In the genomic region with DNA sequence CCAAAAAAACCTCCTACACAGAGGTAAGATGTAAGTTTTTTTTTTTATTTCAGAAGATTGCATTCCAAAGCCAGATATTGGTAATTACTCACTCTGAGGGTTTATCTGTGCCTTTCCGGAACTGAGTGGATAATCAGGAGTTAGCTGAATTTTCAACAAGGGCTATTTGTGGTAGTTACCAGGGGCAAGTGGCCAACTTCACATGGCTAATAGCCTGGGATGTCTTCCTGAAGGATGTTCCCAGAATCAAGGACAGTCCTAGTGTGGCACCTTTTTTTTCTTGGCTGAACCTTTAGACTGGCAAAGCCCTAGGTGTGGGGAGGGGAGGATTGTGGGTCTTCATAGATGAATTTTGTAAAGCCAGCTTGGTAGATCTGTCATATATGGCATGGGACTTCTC, we compare ENCODE assay signal across 18 cellular contexts. TPM values are rescaled to one million over a fixed set of nuclear protein-coding genes. Genes with fewer than 3 reads are reported as not detected.
DNase-seq lines count a peak whose midpoint lies in the region; ATAC-seq, FAIRE-seq and TF ChIP-seq lines count a peak whose summit lies in the region.
"Had no signal": no experiment of that assay in that cellular context is flagged by ENCODE, and none has a peak within 500 bp of the region (broad histone marks: within the 10 kb centered on the region; RNA-seq: fewer than 3 reads in every experiment).

No MANE protein-coding gene starts in this region.

- H3K9me3 ChIP-seq in SK-N-SH: no peaks in the 10 kb centered on the region
- no peaks in the 10 kb centered on the region for H3K9me3 ChIP-seq in HepG2 (ENCODE audit: low read length)
- no peaks in the 10 kb centered on the region for H3K9me3 ChIP-seq in right lobe of liver
- no peaks in the 10 kb centered on the region for H3K9me3 ChIP-seq in endodermal cell (ENCODE audit: control insufficient read depth, low read length)
- H3K9me3 ChIP-seq: BLaER1, SJSA1, tibial artery had no signal

- peaks cover 98% of the 10 kb centered on the region for H3K79me2 ChIP-seq in SK-N-SH (ENCODE audit: insufficient read depth)
- peaks cover 97% of the 10 kb centered on the region for H3K79me2 ChIP-seq in HepG2 (ENCODE audit: insufficient read depth, low read length)

- H3K4me3 Mint-ChIP-seq in endodermal cell: no peak overlapping the region

- BruUV-seq in HepG2 (replicated peaks; lab: Mats Ljungman, UMichigan): no TSS peak

- no peaks in the 10 kb centered on the region for H3F3A ChIP-seq in SK-N-SH (replicated peaks; ENCODE audit: insufficient read depth)

- intact Hi-C loops in HepG2 (cut with micrococcal nuclease; ENCODE audit: unreplicated experiment): no loop called here
- intact Hi-C loops in right lobe of liver (cut with DNase I): no loop called here

- TF ChIP-seq EP300 in SK-N-SH (IDR thresholded peaks at IDR 0.05; ENCODE audit: borderline replicate concordance in 1 of 2, low read depth in 1 of 2, low read length in 1 of 2) (no peak), HepG2 (IDR thresholded peaks at IDR 0.05; ENCODE audit: low read depth in 2 of 2, low read length in 2 of 2) (no peak), HepG2 (CRISPR knock-in tag; IDR thresholded peaks at IDR 0.05; ENCODE audit: borderline replicate concordance) (no peak)

- TF ChIP-seq POLR2A in HepG2 (IDR thresholded peaks at IDR 0.05; ENCODE audit: insufficient read depth in 1 of 2, low read depth in 2 of 2, low read length in 2 of 2) (no peak), right lobe of liver (IDR thresholded peaks at IDR 0.05) (no peak)

- no peak for TF ChIP-seq CTCF in SK-N-SH (IDR thresholded peaks at IDR 0.05)
- no peak for TF ChIP-seq CTCF in HepG2 (CRISPR knock-in tag; IDR thresholded peaks at IDR 0.05)
- no peak for TF ChIP-seq CTCF in right lobe of liver (IDR thresholded peaks at IDR 0.05)
- no peak for TF ChIP-seq CTCF in endodermal cell (conservative IDR thresholded peaks at IDR 0.05)

- H2AFZ ChIP-seq in SK-N-SH (ENCODE audit: low read depth) (no peak overlapping the region), HepG2 (ENCODE audit: low read length) (no peak overlapping the region)
- H2AFZ ChIP-seq: hepatocyte had no signal

- no peaks in the 10 kb centered on the region for H3K27me3 ChIP-seq in SK-N-SH (ENCODE audit: insufficient read depth)
- H3K27me3 ChIP-seq in HepG2 (ENCODE audit: control insufficient read depth in 1 of 2, insufficient read depth in 2 of 2, low read length in 2 of 2): no peaks in the 10 kb centered on the region; a peak in 1 of 5 replicates
- H3K27me3 ChIP-seq in right lobe of liver: no peaks in the 10 kb centered on the region
- no peaks in the 10 kb centered on the region for H3K27me3 ChIP-seq in endodermal cell (ENCODE audit: control insufficient read depth, insufficient read depth, low read length, poor library complexity, severe bottlenecking)
- H3K27me3 ChIP-seq: BLaER1, cardiac muscle cell, hepatocyte, SJSA1, tibial artery had no signal

- POLR2A ChIA-PET in SK-N-SH (lab: Yijun Ruan, JAX) (interaction anchor here (0.7 kb wide), 1 partner anchor 79 kb away, joined by 3 read pairs; no protein-coding TSS in a partner anchor), HepG2 (lab: Yijun Ruan, JAX) (no interaction called here)

- H4K20me1 ChIP-seq in SK-N-SH (ENCODE audit: insufficient read depth) (peaks cover 98% of the 10 kb centered on the region), HepG2 (ENCODE audit: insufficient read depth, low read length) (peaks cover 88% of the 10 kb centered on the region)

- no peaks in the 10 kb centered on the region for H3K27me3 Mint-ChIP-seq in endodermal cell (ENCODE audit: insufficient read depth)

- DNase-seq in SK-N-SH (no peak), HepG2 (ENCODE audit: low spot score) (no peak), right lobe of liver (no peak), endodermal cell (no peak), GDM1 (lab: John Stamatoyannopoulos, UW) (no peak), ACHN (no peak), SKM-1 treated with dmso at 0.1 percent for 144 hours (lab: John Stamatoyannopoulos, UW; ENCODE audit: unreplicated experiment) (no peak)
- DNase-seq: kidney glomerular epithelial cell; NCI-H345; stimulated activated CD4-positive, alpha-beta T cell treated with anti-CD3 and anti-CD28 coated beads, Interleukin-4, amount 100 ng/mL, for 4 hours; tibial artery had no signal

- no peaks in the 10 kb centered on the region for H3K9me3 Mint-ChIP-seq in endodermal cell

- H3K27ac ChIP-seq in SK-N-SH (ENCODE audit: low read depth in 2 of 2, low read length in 1 of 2) (peak overlapping the region in 1 of 2 experiments; percentile 34; a peak in 1 of 4 replicates), HepG2 (ENCODE audit: extremely low read length, insufficient read depth, low read length) (no peak overlapping the region), right lobe of liver (no peak overlapping the region), endodermal cell (ENCODE audit: low read depth, low read length) (no peak overlapping the region)
- H3K27ac ChIP-seq: 22Rv1, BLaER1, cardiac muscle cell, hepatocyte, SJSA1, tibial artery had no signal

- in situ Hi-C loops in HepG2 (cut with HindIII; ENCODE audit: extremely low pct_ligation_motif_present, low pct_unique_long_range_greater_than_20kb) (no loop called here), ACHN (cut with HindIII; ENCODE audit: low pct_ligation_motif_present, low pct_unique_long_range_greater_than_20kb, low sequenced_read_pairs) (no loop called here)

- no peak for FAIRE-seq in HepG2 (lab: Jason Lieb, UNC)

- H3K9ac ChIP-seq in SK-N-SH: no peak overlapping the region
- no peak overlapping the region for H3K9ac ChIP-seq in HepG2 (ENCODE audit: insufficient read depth, low read depth, low read length)
- no peak overlapping the region for H3K9ac ChIP-seq in endodermal cell (ENCODE audit: extremely low read depth, low read length, poor library complexity, severe bottlenecking)

- H3K27ac Mint-ChIP-seq in endodermal cell: peak overlapping the region; percentile 37

- TF ChIP-seq RAD21 in SK-N-SH (IDR thresholded peaks at IDR 0.05; ENCODE audit: low read length): no peak
- no peak for TF ChIP-seq RAD21 in HepG2 (CRISPR knock-in tag; IDR thresholded peaks at IDR 0.05)

- no peaks in the 10 kb centered on the region for H3K9me2 ChIP-seq in SK-N-SH

- H3K36me3 ChIP-seq in SK-N-SH (replicated peaks in 1 of 2; ENCODE audit: control insufficient read depth in 1 of 2, insufficient read depth in 2 of 2, low read length in 1 of 2) (peaks cover 0 to 4% of the 10 kb centered on the region in 2 experiments), HepG2 (replicated peaks in 1 of 2; ENCODE audit: control insufficient read depth in 1 of 2, insufficient read depth in 2 of 2, low read length in 2 of 2) (peaks cover 0 to 6% of the 10 kb centered on the region in 2 experiments; a peak in 2 of 5 replicates), right lobe of liver (no peaks in the 10 kb centered on the region), endodermal cell (ENCODE audit: control insufficient read depth, insufficient read depth, low read length) (no peaks in the 10 kb centered on the region)
- H3K36me3 ChIP-seq: cardiac muscle cell, tibial artery had no signal

- peaks cover 24 to 34% of the 10 kb centered on the region in 2 experiments; a peak in 3 of 4 replicates for H3K4me1 ChIP-seq in SK-N-SH (ENCODE audit: control insufficient read depth in 1 of 2, insufficient read depth in 2 of 2, low read depth in 1 of 2, low read length in 1 of 2)
- H3K4me1 ChIP-seq in HepG2 (ENCODE audit: insufficient read depth, low read length): peaks cover 88% of the 10 kb centered on the region
- H3K4me1 ChIP-seq in right lobe of liver: peaks cover 0 to 55% (median 14%) of the 10 kb centered on the region in 4 donors
- H3K4me1 ChIP-seq in endodermal cell (ENCODE audit: control insufficient read depth, insufficient read depth, low read length): peaks cover 21% of the 10 kb centered on the region

- H3K4me2 ChIP-seq in SK-N-SH (0 out of 2 replicates have a peak overlapping the region, but pooled peaks have one; percentile 35), HepG2 (ENCODE audit: low read depth, low read length) (no peak overlapping the region)
- H3K4me2 ChIP-seq: hepatocyte had no signal

- H3K4me3 ChIP-seq in SK-N-SH (ENCODE audit: low read depth in 2 of 2, low read length in 1 of 2) (no peak overlapping the region), HepG2 (replicated peaks in 1 of 3; ENCODE audit: insufficient read depth in 1 of 3, low read depth in 2 of 3, low read length in 3 of 3) (no peak overlapping the region), right lobe of liver (no peak overlapping the region), endodermal cell (ENCODE audit: low read length) (no peak overlapping the region)
- H3K4me3 ChIP-seq: BLaER1, cardiac muscle cell, hepatocyte, SJSA1, tibial artery had no signal

- ATAC-seq in SK-N-SH treated with all-trans-retinoic acid at 6 μM for 48 hours (no peak), HepG2 (no peak), right lobe of liver (no peak)
- ATAC-seq: HCT116 had no signal

- peaks cover 63% of the 10 kb centered on the region for H3K4me1 Mint-ChIP-seq in endodermal cell

- peaks cover 3% of the 10 kb centered on the region for H3K36me3 Mint-ChIP-seq in endodermal cell (ENCODE audit: low read depth)

- CTCF ChIA-PET in SK-N-SH (lab: Yijun Ruan, JAX) (no interaction called here), HepG2 (lab: Yijun Ruan, JAX; ENCODE audit: low intra/inter-chr PET ratio, low total read pairs) (no interaction called here)

- 84% methylated on average over 1 of the region's 1 CpG for WGBS in SK-N-SH (ENCODE audit: low lambda C conversion rate)
- WGBS in HepG2 (ENCODE audit: low lambda C conversion rate): 100% methylated on average over 1 of the region's 1 CpG
- 75% methylated on average over 1 of the region's 1 CpG for WGBS in right lobe of liver (ENCODE audit: insufficient coverage, low coverage, low lambda C conversion rate, missing lambda C conversion rate)
- 92 to 94% methylated on average over 1 of the region's 1 CpG for WGBS in endodermal cell (ENCODE audit: insufficient coverage in 1 of 2, insufficient read length in 1 of 2), 2 experiments

RNA-seq across cellular contexts. Expression of a gene that starts 7.1 kb away (rescaled TPM):
- 38.5 and 57.4 TPM in 2 replicates for polyA plus RNA-seq in SK-N-SH (2012; rRNA removed)
- polyA plus RNA-seq in SK-N-SH (2012; cell fraction: cytosol; rRNA removed): 46.5 and 58.5 TPM in 2 replicates
- 85.9 and 98.2 TPM in 2 replicates for polyA plus RNA-seq in SK-N-SH (2012; cell fraction: nucleus; rRNA removed)
- 61.4 and 68.5 TPM in 2 replicates for total RNA-seq in HepG2 (2016; rRNA removed; fragmentation: Illumina TruSeq; extraction: Trizol)
- total RNA-seq in HepG2 (2016; cell fraction: cytosol; rRNA removed; fragmentation: Illumina TruSeq; extraction: Trizol; ENCODE audit: low read depth): 8.7 and 8.9 TPM in 2 replicates
- 57.6 and 62.0 TPM in 2 replicates for total RNA-seq in HepG2 (2016; cell fraction: insoluble cytoplasmic fraction; rRNA removed; fragmentation: Illumina TruSeq; extraction: Trizol)
- 36.8 and 41.2 TPM in 2 replicates for total RNA-seq in HepG2 (2016; cell fraction: membrane; rRNA removed; fragmentation: Illumina TruSeq; extraction: Trizol)
- 72.6 and 80.1 TPM in 2 replicates for total RNA-seq in HepG2 (2016; cell fraction: nucleus; rRNA removed; fragmentation: Illumina TruSeq; extraction: Trizol)
- polyA plus RNA-seq in HepG2 (2011; rRNA removed): 45.2 and 52.0 TPM in 2 replicates
- 29.4 and 31.7 TPM in 2 replicates for polyA plus RNA-seq in HepG2 (2011; cell fraction: cytosol; rRNA removed)
- 74.2 and 76.9 TPM in 2 replicates for polyA plus RNA-seq in HepG2 (2011; cell fraction: nucleus; rRNA removed)
- polyA plus RNA-seq in HepG2 (2012): 59.4 and 62.0 TPM in 2 replicates
- 4.0 and 4.5 TPM in 2 replicates for polyA plus RNA-seq in HepG2 (2016; cell fraction: cytosol; fragmentation: Illumina TruSeq; extraction: Trizol; ENCODE audit: low read depth)
- polyA plus RNA-seq in HepG2 (2016; cell fraction: insoluble cytoplasmic fraction; fragmentation: Illumina TruSeq; extraction: Trizol; ENCODE audit: low read depth): 69.6 and 92.6 TPM in 2 replicates
- polyA plus RNA-seq in HepG2 (2016; cell fraction: membrane; fragmentation: Illumina TruSeq; extraction: Trizol; ENCODE audit: low read depth): 15.3 and 19.6 TPM in 2 replicates
- 143 and 158 TPM in 2 replicates for polyA plus RNA-seq in HepG2 (2016; cell fraction: nucleus; fragmentation: Illumina TruSeq; extraction: Trizol; ENCODE audit: insufficient read depth, low read depth)
- 72.7 and 144 TPM in 2 replicates for polyA minus RNA-seq in HepG2 (2011; rRNA and poly(A)+ RNA removed; ENCODE audit: low replicate concordance)
- 40.8 and 53.5 TPM in 2 replicates for polyA minus RNA-seq in HepG2 (2011; cell fraction: cytosol; rRNA and poly(A)+ RNA removed)
- 66.0 and 100 TPM in 2 replicates for polyA minus RNA-seq in HepG2 (2011; cell fraction: nucleus; rRNA and poly(A)+ RNA removed)
- total RNA-seq in right lobe of liver: 10 to 100 TPM; 58.2 to 85.7 (median 73.0) TPM
- 100 to 1,000 TPM; 193 to 273 TPM for total RNA-seq in endodermal cell
- polyA plus RNA-seq in endodermal cell (2013, experiment 1 of 2): 115 TPM
- polyA plus RNA-seq in endodermal cell (2013, experiment 2 of 2): 107 TPM
